8 cellular contexts compared by ENCODE assay signal in genomic region chr14:75660630-75661498, GRCh38. TPM values are rescaled to one million over a fixed set of nuclear protein-coding genes. Genes with fewer than 3 reads are reported as not detected.
DNase-seq lines count a peak whose midpoint lies in the region; ATAC-seq and TF ChIP-seq lines count a peak whose summit lies in the region.

Gene ERG28 (minus strand): TSS chr14:75660876. CDS start chr14:75657502, 3,374 bp downstream.
Gene TTLL5 (plus strand): TSS chr14:75661246. CDS start chr14:75663150, 1,904 bp downstream.

- peak within 1 kb of the TSS; percentile 99 for H2AFZ ChIP-seq in PC-9

- intact Hi-C loops in PC-9 (cut with micrococcal nuclease; ENCODE audit: unreplicated experiment) = loop anchor here (5.0 kb wide), 3 partner anchors 321 to 1044 kb away; partner anchors contain the start of genes NEK9 and TGFB3

- H3K36me3 ChIP-seq in PC-9 (ENCODE audit: low read depth) = 0 out of 2 replicates have a peak, but pooled peaks cover 5% of the 10 kb centered on the region

- peak; percentile 96 for ATAC-seq in GM21619 (IDR thresholded peaks at IDR 0.05; ENCODE audit: unreplicated experiment)

- no peaks in the 10 kb centered on the region for H3K9me2 ChIP-seq in PC-9 (ENCODE audit: insufficient read depth)

- no peaks in the 10 kb centered on the region for H4K20me1 ChIP-seq in PC-9 (ENCODE audit: insufficient read depth)

- no peak for TF ChIP-seq CTCF in PC-9 (conservative IDR thresholded peaks at IDR 0.05)
- no peak for TF ChIP-seq CTCF in epithelial cell of proximal tubule (conservative IDR thresholded peaks at IDR 0.05; ENCODE audit: low read depth, low read length)

- POLR2A ChIA-PET in PC-9 (lab: Charles Lee; ENCODE audit: unreplicated experiment) = interaction anchor here (0.5 to 0.8 kb wide), 9 partner anchors 12 to 1660 kb away, joined by 3 to 8 read pairs (median 3); partner anchors contain the start of gene NEK9

- no TSS peak for BruUV-seq in PC-9 (replicated peaks; lab: Mats Ljungman, UMichigan)

- H3K27ac ChIP-seq in PC-9 = peak within 1 kb of the TSS; percentile 64

- CTCF ChIA-PET in PC-9 (lab: Charles Lee) = interaction anchor here (0.5 to 2.3 kb wide), 9 partner anchors 26 to 626 kb away, joined by 3 to 17 read pairs (median 5); partner anchors contain the start of gene FLVCR2

- peak within 1 kb of the TSS; percentile 97 for H3K4me2 ChIP-seq in PC-9

- peak; percentile 98 for DNase-seq in DMS153 (lab: John Stamatoyannopoulos, UW)
- DNase-seq in Jurkat, Clone E6-1 (ENCODE audit: low read depth, low spot score) = peak; percentile 99
- peak; percentile 97 to 99 for DNase-seq in PC-9
- DNase-seq in activated T-cell treated with anti-CD3 and anti-CD28 coated beads, Interleukin-2, amount 50 U/mL, for 1 hour = peak; percentile 97
- peak; percentile 96 for DNase-seq in epithelial cell of proximal tubule (ENCODE audit: low read depth)
- peak; percentile 97 for DNase-seq in mucosa of gallbladder (ENCODE audit: low spot score)
- peak; percentile 90 for DNase-seq in stimulated activated CD8-positive, alpha-beta memory T cell treated with anti-CD3 and anti-CD28 coated beads, Interleukin-4, amount 100 ng/mL, for 4 hours (ENCODE audit: low read depth in 2 of 2, low spot score in 1 of 2)

- H3K27me3 ChIP-seq in PC-9 (ENCODE audit: insufficient read depth, low read depth) = no peaks in the 10 kb centered on the region

- peak within 1 kb of the TSS; percentile 97 for H3K4me3 ChIP-seq in Jurkat, Clone E6-1 (ENCODE audit: low read length)
- H3K4me3 ChIP-seq in PC-9 (peak within 1 kb of the TSS; percentile 99), epithelial cell of proximal tubule (ENCODE audit: low read depth, low read length) (peak within 1 kb of the TSS; percentile 73)

- H3K79me2 ChIP-seq in PC-9 (ENCODE audit: low read depth) = peaks cover 51% of the 10 kb centered on the region

- no peaks in the 10 kb centered on the region for H3K9me3 ChIP-seq in PC-9 (ENCODE audit: insufficient read depth, low read depth)

- peaks cover 8% of the 10 kb centered on the region; the same call in 1 of the 2 replicates for H3F3A ChIP-seq in PC-9 (ENCODE audit: insufficient read depth, low read depth)

- H3K4me1 ChIP-seq in PC-9 (replicated peaks; ENCODE audit: insufficient read depth) = peaks cover 9% of the 10 kb centered on the region; the same call in 1 of the 2 replicates

RNA-seq across cellular contexts. Expression of gene ERG28, which starts in this region (rescaled TPM):
- polyA plus RNA-seq in Jurkat, Clone E6-1 (2012; ENCODE audit: insufficient read depth, insufficient read length) = 31.8 TPM
- 25.2 and 32.5 TPM in 2 replicates for total RNA-seq in PC-9 (2021)
- 14.6 and 18.2 TPM in 2 replicates for total RNA-seq in epithelial cell of proximal tubule
- 37.2 TPM for total RNA-seq in mucosa of gallbladder

RNA-seq across cellular contexts. Expression of gene TTLL5, which starts in this region (rescaled TPM):
- 15.8 TPM for polyA plus RNA-seq in Jurkat, Clone E6-1 (2012; ENCODE audit: insufficient read depth, insufficient read length)
- total RNA-seq in PC-9 (2021) = 60.3 and 75.3 TPM in 2 replicates
- total RNA-seq in epithelial cell of proximal tubule = 20.4 and 39.6 TPM in 2 replicates
- total RNA-seq in mucosa of gallbladder = 30.1 TPM

Comparison
In these comparisons a context has a peak if more than half of its experiments do, and no peak if none do; other contexts are left out.
1. Peak in every context shown above with its lines: DNase-seq, ATAC-seq, H3K4me3 ChIP-seq and H3K27ac ChIP-seq.